In the genomic region with DNA sequence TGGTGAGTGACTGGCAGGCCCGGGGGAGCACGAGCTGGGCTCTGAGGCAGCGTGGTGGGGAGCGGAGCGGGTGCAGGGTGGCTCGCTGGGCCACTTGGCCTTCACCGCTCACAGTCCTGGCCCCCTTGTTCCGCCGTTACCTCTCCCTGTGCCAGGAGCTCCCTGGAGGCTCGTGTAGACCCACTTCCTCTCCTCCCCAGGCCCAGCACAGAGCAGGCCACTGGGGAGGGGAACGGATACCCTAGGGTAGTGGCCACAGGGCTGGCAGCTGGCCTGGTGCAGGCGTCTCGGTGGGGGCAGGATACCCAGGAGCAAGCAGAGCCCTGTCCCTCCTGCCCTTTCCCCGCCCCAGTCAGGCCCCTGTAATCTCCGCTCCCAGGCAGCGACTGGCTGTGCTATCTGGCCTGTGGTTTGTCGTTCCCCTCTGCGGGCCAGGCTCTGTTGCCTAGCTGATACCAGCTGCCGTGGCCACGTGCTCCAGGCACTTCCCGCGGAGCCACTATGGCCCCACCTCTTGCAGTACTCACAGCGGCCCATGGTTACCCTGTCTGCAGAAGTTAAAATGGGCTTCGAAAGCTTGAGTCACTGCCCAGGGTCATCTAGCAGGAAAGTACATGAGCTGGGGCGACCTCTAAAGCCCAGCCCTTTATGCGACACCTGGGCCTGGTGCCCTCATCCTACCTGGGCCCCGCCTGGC, we compare ENCODE assay signal across 8 cellular contexts. TPM values are rescaled to one million over a fixed set of nuclear protein-coding genes. Genes with fewer than 3 reads are reported as not detected.
A peak's percentile ranks its signal among the peaks of the same experiment; 100 is the strongest.
DNase-seq lines count a peak whose midpoint lies in the region; ATAC-seq and TF ChIP-seq lines count a peak whose summit lies in the region.

No MANE protein-coding gene starts in this region.

- peaks cover 16% of the 10 kb centered on the region for H3K36me3 Mint-ChIP-seq in Calu3 (ENCODE audit: insufficient read depth, unreplicated experiment)

- no peak for ATAC-seq in HG03520 (IDR thresholded peaks at IDR 0.05; ENCODE audit: unreplicated experiment)

- no peaks in the 10 kb centered on the region for H3K4me1 Mint-ChIP-seq in Calu3 (ENCODE audit: low read depth, unreplicated experiment)

- DNase-seq in GM20000 (ENCODE audit: low spot score), result peak; percentile 58
- DNase-seq in OCI-M1 (lab: John Stamatoyannopoulos, UW), result peak; percentile 99
- peak; percentile 68 for DNase-seq in activated gamma-delta T cell treated with Interleukin-2 at 50 U/mL for 16 hours
- peak; percentile 15 for DNase-seq in left kidney (ENCODE audit: low read depth, low spot score)
- peak; percentile 54 to 55 for DNase-seq in stimulated activated CD8-positive, alpha-beta memory T cell treated with anti-CD3 and anti-CD28 coated beads, Interleukin-15, amount 100 ng/mL, for 48 hours (ENCODE audit: low read depth in 2 of 2)
- DNase-seq in Calu3, result no peak
- no peak for DNase-seq in superior temporal gyrus (ENCODE audit: extremely low spot score)

- no TSS peak for BruUV-seq in Calu3 (replicated peaks; lab: Mats Ljungman, UMichigan)

- no peak overlapping the region for H3K27ac Mint-ChIP-seq in Calu3 (ENCODE audit: unreplicated experiment)

- intact Hi-C loops in Calu3 (cut with micrococcal nuclease; ENCODE audit: unreplicated experiment), result no loop called here

- no peaks in the 10 kb centered on the region for H3K9me3 Mint-ChIP-seq in Calu3 (ENCODE audit: low read depth, unreplicated experiment)

- H3K4me3 Mint-ChIP-seq in Calu3 (ENCODE audit: low read depth, unreplicated experiment), result no peak overlapping the region

- no peak for TF ChIP-seq CTCF in GM20000 (IDR thresholded peaks at IDR 0.05; ENCODE audit: extremely low read depth, missing control alignments)
- no peak for TF ChIP-seq CTCF in Calu3 (IDR thresholded peaks at IDR 0.05; ENCODE audit: unreplicated experiment)

- CTCF ChIA-PET in Calu3 (lab: Charles Lee), result no interaction called here

- no peaks in the 10 kb centered on the region for H3K27me3 Mint-ChIP-seq in Calu3 (ENCODE audit: unreplicated experiment)

RNA-seq across cellular contexts. Expression of gene DOLPP1, which starts 11.6 kb away (rescaled TPM):
- 14.4 and 16.1 TPM in 2 replicates for total RNA-seq in Calu3 (2022)

RNA-seq across cellular contexts. Expression of gene MIGA2, which starts 32.9 kb away (rescaled TPM):
- total RNA-seq in Calu3 (2022), result 17.8 and 21.2 TPM in 2 replicates

RNA-seq across cellular contexts. Expression of gene SH3GLB2, which starts 41.1 kb away (rescaled TPM):
- total RNA-seq in Calu3 (2022), result 66.5 and 83.8 TPM in 2 replicates

RNA-seq across cellular contexts. Expression of gene CRAT, which starts 41.3 kb away (rescaled TPM):
- 7.1 and 9.2 TPM in 2 replicates for total RNA-seq in Calu3 (2022)

RNA-seq across cellular contexts. Expression of gene PTPA, which starts 41.9 kb away (rescaled TPM):
- total RNA-seq in Calu3 (2022), result 76.2 and 83.3 TPM in 2 replicates

Comparison
In these comparisons a context has a peak if more than half of its experiments do, and no peak if none do; other contexts are left out.
1. DNase-seq: peak in GM20000 (single experiment), OCI-M1 (single experiment), activated gamma-delta T cell treated with Interleukin-2 at 50 U/mL for 16 hours (single experiment), left kidney (single experiment) and stimulated activated CD8-positive, alpha-beta memory T cell treated with anti-CD3 and anti-CD28 coated beads, Interleukin-15, amount 100 ng/mL, for 48 hours (2 of 2); none in Calu3 (single experiment) and superior temporal gyrus (single experiment).